Comparison of ENCODE assay signal across 1 cellular context in the genomic region with DNA sequence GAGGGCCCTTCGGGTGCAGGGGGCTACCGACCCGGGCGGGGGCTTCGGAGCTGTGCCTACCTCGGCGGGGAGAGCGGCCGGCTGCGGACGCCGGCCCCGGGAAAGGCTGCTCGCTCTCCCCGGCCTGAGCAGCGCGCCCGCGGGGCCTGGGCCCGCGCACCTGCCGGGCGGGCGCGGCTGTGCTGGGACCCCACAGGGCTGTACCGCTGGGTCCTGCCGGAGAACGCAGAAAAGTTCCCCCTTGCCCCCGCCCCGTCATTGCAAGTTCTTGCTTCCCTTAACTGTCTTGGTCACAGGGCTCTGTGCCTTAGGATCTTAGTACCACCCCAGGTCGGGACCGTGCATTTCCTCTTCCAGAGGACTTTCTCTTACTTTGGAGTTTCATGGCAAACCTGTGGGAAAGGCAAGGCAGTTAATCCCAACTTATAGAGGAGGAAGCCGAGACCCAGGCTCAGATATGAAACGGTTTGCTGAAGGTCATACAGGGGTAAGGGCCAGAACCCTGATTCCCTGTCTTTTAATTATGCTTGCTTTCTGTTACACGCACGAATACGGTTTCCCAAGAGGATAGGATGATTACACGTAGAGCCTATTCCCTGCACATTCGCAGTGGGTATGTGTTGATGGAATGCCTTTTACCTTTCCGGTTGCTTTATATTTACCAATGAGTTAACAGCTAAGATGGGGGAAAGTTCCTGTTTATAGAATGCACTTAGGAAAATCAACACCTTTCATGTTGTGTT.
TF ChIP-seq lines count a peak whose summit lies in the region.

No MANE protein-coding gene starts in this region.

TF ChIP-seq in HepG2, 621 proteins besides CTCF, POLR2A, EP300 and RAD21 (continued from another document and continues in another):
- TF ChIP-seq, protein P1, sequence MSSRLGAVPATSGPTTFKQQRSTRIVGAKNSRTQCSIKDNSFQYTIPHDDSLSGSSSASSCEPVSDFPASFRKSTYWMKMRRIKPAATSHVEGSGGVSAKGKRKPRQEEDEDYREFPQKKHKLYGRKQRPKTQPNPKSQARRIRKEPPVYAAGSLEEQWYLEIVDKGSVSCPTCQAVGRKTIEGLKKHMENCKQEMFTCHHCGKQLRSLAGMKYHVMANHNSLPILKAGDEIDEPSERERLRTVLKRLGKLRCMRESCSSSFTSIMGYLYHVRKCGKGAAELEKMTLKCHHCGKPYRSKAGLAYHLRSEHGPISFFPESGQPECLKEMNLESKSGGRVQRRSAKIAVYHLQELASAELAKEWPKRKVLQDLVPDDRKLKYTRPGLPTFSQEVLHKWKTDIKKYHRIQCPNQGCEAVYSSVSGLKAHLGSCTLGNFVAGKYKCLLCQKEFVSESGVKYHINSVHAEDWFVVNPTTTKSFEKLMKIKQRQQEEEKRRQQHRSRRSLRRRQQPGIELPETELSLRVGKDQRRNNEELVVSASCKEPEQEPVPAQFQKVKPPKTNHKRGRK (CRISPR knock-in tag; IDR thresholded peaks at IDR 0.05) = no peak
- TF ChIP-seq CAMTA2 (CRISPR knock-in tag; IDR thresholded peaks at IDR 0.05; ENCODE audit: borderline replicate concordance) (0 out of 2 replicates have a peak, but pooled peaks have one; percentile 44), HIVEP1 (CRISPR knock-in tag; IDR thresholded peaks at IDR 0.05) (no peak), ZNF331 (CRISPR knock-in tag; IDR thresholded peaks at IDR 0.05) (no peak), SMAD1 (CRISPR knock-in tag; IDR thresholded peaks at IDR 0.05; ENCODE audit: borderline replicate concordance, low read depth) (no peak), ZNF430 (CRISPR knock-in tag; IDR thresholded peaks at IDR 0.05) (no peak), TCF7L2 (IDR thresholded peaks at IDR 0.05; ENCODE audit: low read depth, low read length) (no peak), MAF1 (CRISPR knock-in tag; IDR thresholded peaks at IDR 0.05; ENCODE audit: borderline replicate concordance) (no peak), NR3C1 (CRISPR knock-in tag; IDR thresholded peaks at IDR 0.05) (no peak), ELF4 (CRISPR knock-in tag; IDR thresholded peaks at IDR 0.05; ENCODE audit: borderline replicate concordance) (no peak), ARID2 (CRISPR knock-in tag; IDR thresholded peaks at IDR 0.05; ENCODE audit: borderline replicate concordance) (no peak), HNRNPK (IDR thresholded peaks at IDR 0.05; ENCODE audit: low read depth, low read length, poor library complexity, severe bottlenecking) (no peak), NR1H2 (CRISPR knock-in tag; IDR thresholded peaks at IDR 0.05; ENCODE audit: borderline replicate concordance, low read depth) (no peak), TCF12 (IDR thresholded peaks at IDR 0.05) (no peak), TCF12 (CRISPR knock-in tag; IDR thresholded peaks at IDR 0.05) (0 out of 2 replicates have a peak, but pooled peaks have one; percentile 10), IKZF1 (IDR thresholded peaks at IDR 0.05) (no peak), ZBTB38 (CRISPR knock-in tag; IDR thresholded peaks at IDR 0.05) (no peak), ZKSCAN8 (CRISPR knock-in tag; IDR thresholded peaks at IDR 0.05; ENCODE audit: borderline replicate concordance) (no peak), ZNF20 (CRISPR knock-in tag; IDR thresholded peaks at IDR 0.05) (0 out of 2 replicates have a peak, but pooled peaks have one; percentile 33), ZNF713 (CRISPR knock-in tag; IDR thresholded peaks at IDR 0.05) (no peak), SALL1 (CRISPR knock-in tag; IDR thresholded peaks at IDR 0.05) (no peak)
- TF ChIP-seq, protein P2, sequence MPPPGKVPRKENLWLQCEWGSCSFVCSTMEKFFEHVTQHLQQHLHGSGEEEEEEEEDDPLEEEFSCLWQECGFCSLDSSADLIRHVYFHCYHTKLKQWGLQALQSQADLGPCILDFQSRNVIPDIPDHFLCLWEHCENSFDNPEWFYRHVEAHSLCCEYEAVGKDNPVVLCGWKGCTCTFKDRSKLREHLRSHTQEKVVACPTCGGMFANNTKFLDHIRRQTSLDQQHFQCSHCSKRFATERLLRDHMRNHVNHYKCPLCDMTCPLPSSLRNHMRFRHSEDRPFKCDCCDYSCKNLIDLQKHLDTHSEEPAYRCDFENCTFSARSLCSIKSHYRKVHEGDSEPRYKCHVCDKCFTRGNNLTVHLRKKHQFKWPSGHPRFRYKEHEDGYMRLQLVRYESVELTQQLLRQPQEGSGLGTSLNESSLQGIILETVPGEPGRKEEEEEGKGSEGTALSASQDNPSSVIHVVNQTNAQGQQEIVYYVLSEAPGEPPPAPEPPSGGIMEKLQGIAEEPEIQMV (CRISPR knock-in tag; IDR thresholded peaks at IDR 0.05; ENCODE audit: low read depth) = no peak
- TF ChIP-seq, protein P3, sequence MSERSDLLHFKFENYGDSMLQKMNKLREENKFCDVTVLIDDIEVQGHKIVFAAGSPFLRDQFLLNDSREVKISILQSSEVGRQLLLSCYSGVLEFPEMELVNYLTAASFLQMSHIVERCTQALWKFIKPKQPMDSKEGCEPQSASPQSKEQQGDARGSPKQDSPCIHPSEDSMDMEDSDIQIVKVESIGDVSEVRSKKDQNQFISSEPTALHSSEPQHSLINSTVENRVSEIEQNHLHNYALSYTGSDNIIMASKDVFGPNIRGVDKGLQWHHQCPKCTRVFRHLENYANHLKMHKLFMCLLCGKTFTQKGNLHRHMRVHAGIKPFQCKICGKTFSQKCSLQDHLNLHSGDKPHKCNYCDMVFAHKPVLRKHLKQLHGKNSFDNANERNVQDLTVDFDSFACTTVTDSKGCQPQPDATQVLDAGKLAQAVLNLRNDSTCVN (CRISPR knock-in tag; IDR thresholded peaks at IDR 0.05; ENCODE audit: borderline replicate concordance) = no peak
- TF ChIP-seq, protein P4, sequence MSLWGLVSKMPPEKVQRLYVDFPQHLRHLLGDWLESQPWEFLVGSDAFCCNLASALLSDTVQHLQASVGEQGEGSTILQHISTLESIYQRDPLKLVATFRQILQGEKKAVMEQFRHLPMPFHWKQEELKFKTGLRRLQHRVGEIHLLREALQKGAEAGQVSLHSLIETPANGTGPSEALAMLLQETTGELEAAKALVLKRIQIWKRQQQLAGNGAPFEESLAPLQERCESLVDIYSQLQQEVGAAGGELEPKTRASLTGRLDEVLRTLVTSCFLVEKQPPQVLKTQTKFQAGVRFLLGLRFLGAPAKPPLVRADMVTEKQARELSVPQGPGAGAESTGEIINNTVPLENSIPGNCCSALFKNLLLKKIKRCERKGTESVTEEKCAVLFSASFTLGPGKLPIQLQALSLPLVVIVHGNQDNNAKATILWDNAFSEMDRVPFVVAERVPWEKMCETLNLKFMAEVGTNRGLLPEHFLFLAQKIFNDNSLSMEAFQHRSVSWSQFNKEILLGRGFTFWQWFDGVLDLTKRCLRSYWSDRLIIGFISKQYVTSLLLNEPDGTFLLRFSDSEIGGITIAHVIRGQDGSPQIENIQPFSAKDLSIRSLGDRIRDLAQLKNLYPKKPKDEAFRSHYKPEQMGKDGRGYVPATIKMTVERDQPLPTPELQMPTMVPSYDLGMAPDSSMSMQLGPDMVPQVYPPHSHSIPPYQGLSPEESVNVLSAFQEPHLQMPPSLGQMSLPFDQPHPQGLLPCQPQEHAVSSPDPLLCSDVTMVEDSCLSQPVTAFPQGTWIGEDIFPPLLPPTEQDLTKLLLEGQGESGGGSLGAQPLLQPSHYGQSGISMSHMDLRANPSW (CRISPR knock-in tag; IDR thresholded peaks at IDR 0.05; ENCODE audit: borderline replicate concordance) = no peak
- TF ChIP-seq, protein P5, sequence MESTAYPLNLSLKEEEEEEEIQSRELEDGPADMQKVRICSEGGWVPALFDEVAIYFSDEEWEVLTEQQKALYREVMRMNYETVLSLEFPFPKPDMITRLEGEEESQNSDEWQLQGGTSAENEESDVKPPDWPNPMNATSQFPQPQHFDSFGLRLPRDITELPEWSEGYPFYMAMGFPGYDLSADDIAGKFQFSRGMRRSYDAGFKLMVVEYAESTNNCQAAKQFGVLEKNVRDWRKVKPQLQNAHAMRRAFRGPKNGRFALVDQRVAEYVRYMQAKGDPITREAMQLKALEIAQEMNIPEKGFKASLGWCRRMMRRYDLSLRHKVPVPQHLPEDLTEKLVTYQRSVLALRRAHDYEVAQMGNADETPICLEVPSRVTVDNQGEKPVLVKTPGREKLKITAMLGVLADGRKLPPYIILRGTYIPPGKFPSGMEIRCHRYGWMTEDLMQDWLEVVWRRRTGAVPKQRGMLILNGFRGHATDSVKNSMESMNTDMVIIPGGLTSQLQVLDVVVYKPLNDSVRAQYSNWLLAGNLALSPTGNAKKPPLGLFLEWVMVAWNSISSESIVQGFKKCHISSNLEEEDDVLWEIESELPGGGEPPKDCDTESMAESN (CRISPR knock-in tag; conservative IDR thresholded peaks at IDR 0.05) = no peak
- TF ChIP-seq, protein P6, sequence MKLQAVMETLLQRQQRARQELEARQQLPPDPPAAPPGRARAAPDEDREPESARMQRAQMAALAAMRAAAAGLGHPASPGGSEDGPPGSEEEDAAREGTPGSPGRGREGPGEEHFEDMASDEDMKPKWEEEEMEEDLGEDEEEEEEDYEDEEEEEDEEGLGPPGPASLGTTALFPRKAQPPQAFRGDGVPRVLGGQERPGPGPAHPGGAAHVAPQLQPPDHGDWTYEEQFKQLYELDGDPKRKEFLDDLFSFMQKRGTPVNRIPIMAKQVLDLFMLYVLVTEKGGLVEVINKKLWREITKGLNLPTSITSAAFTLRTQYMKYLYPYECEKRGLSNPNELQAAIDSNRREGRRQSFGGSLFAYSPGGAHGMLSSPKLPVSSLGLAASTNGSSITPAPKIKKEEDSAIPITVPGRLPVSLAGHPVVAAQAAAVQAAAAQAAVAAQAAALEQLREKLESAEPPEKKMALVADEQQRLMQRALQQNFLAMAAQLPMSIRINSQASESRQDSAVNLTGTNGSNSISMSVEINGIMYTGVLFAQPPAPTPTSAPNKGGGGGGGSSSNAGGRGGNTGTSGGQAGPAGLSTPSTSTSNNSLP (IDR thresholded peaks at IDR 0.05; ENCODE audit: low read depth, low read length) = no peak
- TF ChIP-seq, protein P7, sequence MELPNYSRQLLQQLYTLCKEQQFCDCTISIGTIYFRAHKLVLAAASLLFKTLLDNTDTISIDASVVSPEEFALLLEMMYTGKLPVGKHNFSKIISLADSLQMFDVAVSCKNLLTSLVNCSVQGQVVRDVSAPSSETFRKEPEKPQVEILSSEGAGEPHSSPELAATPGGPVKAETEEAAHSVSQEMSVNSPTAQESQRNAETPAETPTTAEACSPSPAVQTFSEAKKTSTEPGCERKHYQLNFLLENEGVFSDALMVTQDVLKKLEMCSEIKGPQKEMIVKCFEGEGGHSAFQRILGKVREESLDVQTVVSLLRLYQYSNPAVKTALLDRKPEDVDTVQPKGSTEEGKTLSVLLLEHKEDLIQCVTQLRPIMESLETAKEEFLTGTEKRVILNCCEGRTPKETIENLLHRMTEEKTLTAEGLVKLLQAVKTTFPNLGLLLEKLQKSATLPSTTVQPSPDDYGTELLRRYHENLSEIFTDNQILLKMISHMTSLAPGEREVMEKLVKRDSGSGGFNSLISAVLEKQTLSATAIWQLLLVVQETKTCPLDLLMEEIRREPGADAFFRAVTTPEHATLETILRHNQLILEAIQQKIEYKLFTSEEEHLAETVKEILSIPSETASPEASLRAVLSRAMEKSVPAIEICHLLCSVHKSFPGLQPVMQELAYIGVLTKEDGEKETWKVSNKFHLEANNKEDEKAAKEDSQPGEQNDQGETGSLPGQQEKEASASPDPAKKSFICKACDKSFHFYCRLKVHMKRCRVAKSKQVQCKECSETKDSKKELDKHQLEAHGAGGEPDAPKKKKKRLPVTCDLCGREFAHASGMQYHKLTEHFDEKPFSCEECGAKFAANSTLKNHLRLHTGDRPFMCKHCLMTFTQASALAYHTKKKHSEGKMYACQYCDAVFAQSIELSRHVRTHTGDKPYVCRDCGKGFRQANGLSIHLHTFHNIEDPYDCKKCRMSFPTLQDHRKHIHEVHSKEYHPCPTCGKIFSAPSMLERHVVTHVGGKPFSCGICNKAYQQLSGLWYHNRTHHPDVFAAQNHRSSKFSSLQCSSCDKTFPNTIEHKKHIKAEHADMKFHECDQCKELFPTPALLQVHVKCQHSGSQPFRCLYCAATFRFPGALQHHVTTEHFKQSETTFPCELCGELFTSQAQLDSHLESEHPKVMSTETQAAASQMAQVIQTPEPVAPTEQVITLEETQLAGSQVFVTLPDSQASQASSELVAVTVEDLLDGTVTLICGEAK (IDR thresholded peaks at IDR 0.05) = no peak
- TF ChIP-seq, protein P7 (CRISPR knock-in tag; IDR thresholded peaks at IDR 0.05) = 0 out of 2 replicates have a peak, but pooled peaks have one; percentile 23
- TF ChIP-seq, protein P8, sequence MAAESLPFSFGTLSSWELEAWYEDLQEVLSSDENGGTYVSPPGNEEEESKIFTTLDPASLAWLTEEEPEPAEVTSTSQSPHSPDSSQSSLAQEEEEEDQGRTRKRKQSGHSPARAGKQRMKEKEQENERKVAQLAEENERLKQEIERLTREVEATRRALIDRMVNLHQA (CRISPR knock-in tag; IDR thresholded peaks at IDR 0.05) = no peak
- TF ChIP-seq, protein P9, sequence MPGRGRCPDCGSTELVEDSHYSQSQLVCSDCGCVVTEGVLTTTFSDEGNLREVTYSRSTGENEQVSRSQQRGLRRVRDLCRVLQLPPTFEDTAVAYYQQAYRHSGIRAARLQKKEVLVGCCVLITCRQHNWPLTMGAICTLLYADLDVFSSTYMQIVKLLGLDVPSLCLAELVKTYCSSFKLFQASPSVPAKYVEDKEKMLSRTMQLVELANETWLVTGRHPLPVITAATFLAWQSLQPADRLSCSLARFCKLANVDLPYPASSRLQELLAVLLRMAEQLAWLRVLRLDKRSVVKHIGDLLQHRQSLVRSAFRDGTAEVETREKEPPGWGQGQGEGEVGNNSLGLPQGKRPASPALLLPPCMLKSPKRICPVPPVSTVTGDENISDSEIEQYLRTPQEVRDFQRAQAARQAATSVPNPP (CRISPR knock-in tag; IDR thresholded peaks at IDR 0.05) = no peak
